29 cellular contexts compared by ENCODE assay signal in the genomic region with DNA sequence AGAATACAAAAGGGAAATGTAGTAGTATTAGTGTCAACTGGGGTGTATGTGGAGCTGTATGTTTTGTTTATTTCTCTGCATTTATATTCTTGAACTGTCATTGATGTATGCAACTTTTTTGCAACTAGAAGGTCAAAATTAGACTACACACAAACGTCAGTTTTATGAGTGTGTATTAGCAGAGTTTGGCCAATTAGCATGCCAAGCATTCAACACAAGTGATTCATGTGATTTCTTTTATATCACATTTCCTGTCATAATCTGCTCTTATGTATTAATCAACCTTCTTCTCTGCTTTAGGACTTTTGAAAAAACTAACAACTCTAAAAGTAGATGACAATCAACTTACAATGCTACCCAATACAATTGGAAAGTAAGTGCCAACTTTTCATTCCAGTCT.
DNase-seq lines count a peak whose midpoint lies in the region; ATAC-seq, FAIRE-seq and TF ChIP-seq lines count a peak whose summit lies in the region.
"Had no signal": no experiment of that assay in that cellular context is flagged by ENCODE, and none has a peak within 500 bp of the region (broad histone marks: within the 10 kb centered on the region; RNA-seq: fewer than 3 reads in every experiment).

No MANE protein-coding gene starts in this region.

- intact Hi-C loops in A673 (cut with micrococcal nuclease; ENCODE audit: unreplicated experiment) (no loop called here), endothelial cell of umbilical vein (cut with micrococcal nuclease) (loop anchor here (2.0 kb wide), 1 partner anchor 17 kb away; no protein-coding TSS in a partner anchor), Right ventricle myocardium inferior (cut with DNase I) (no loop called here)
- intact Hi-C loops in CD4-positive, alpha-beta memory T cell (cut with micrococcal nuclease), result no loop called here

- H3K4me3 Mint-ChIP-seq in CD4-positive, alpha-beta memory T cell, result no peak overlapping the region
- H3K4me3 Mint-ChIP-seq: activated CD4-positive, alpha-beta memory T cell treated with anti-CD3 and anti-CD28 coated beads, Interleukin-2, amount 10 ng/mL, durations not matched to agents 7 days and 5 days; activated naive CD8-positive, alpha-beta T cell; activated T-helper 17 cell treated with anti-CD3 and anti-CD28 coated beads, Interleukin-2, amount 50 U/mL, for 72 hours; B cell; T-helper 1 cell treated with Interleukin-12 subunit alpha and Interleukin-12 subunit beta and Interleukin-4 antibody, amounts not matched to agents 30 μg/mL and 1 μg/mL, for 36 hours had no signal

- H3K9me3 ChIP-seq in A673 (ENCODE audit: low read depth, low read length, poor library complexity, severe bottlenecking), result no peaks in the 10 kb centered on the region
- H3K9me3 ChIP-seq in endothelial cell of umbilical vein (replicated peaks; ENCODE audit: control insufficient read depth, insufficient read depth, low read length), result no peaks in the 10 kb centered on the region
- H3K9me3 ChIP-seq in CD4-positive, alpha-beta memory T cell (ENCODE audit: control insufficient read depth in 1 of 2, low read length in 2 of 2), result no peaks in the 10 kb centered on the region
- H3K9me3 ChIP-seq: ascending aorta, prostate gland, testis had no signal

- peak; percentile 8 for FAIRE-seq in endothelial cell of umbilical vein (lab: Jason Lieb, UNC)
- FAIRE-seq: H1, HepG2, TTC549 had no signal

- peaks cover 0 to 6% (median 3%) of the 10 kb centered on the region in 8 donors for H3K9me3 Mint-ChIP-seq in CD4-positive, alpha-beta memory T cell
- H3K9me3 Mint-ChIP-seq: activated CD4-positive, alpha-beta memory T cell treated with anti-CD3 and anti-CD28 coated beads, Interleukin-2, amount 10 ng/mL, durations not matched to agents 7 days and 5 days; activated T-helper 17 cell treated with anti-CD3 and anti-CD28 coated beads, Interleukin-2, amount 50 U/mL, for 72 hours; T-helper 1 cell treated with Interleukin-12 subunit alpha and Interleukin-12 subunit beta and Interleukin-4 antibody, amounts not matched to agents 30 μg/mL and 1 μg/mL, for 36 hours had no signal

- no peaks in the 10 kb centered on the region for H3K79me2 ChIP-seq in endothelial cell of umbilical vein (ENCODE audit: control insufficient read depth, insufficient read depth, low read length)

- no peaks in the 10 kb centered on the region for H3K27me3 Mint-ChIP-seq in CD4-positive, alpha-beta memory T cell
- H3K27me3 Mint-ChIP-seq: activated CD4-positive, alpha-beta memory T cell treated with anti-CD3 and anti-CD28 coated beads, Interleukin-2, amount 10 ng/mL, durations not matched to agents 7 days and 5 days; activated naive CD8-positive, alpha-beta T cell; activated T-helper 17 cell treated with anti-CD3 and anti-CD28 coated beads, Interleukin-2, amount 50 U/mL, for 72 hours; B cell had no signal

- no peaks in the 10 kb centered on the region for H3K4me1 Mint-ChIP-seq in CD4-positive, alpha-beta memory T cell
- H3K4me1 Mint-ChIP-seq: activated CD4-positive, alpha-beta memory T cell treated with anti-CD3 and anti-CD28 coated beads, Interleukin-2, amount 10 ng/mL, durations not matched to agents 7 days and 5 days; activated T-helper 17 cell treated with anti-CD3 and anti-CD28 coated beads, Interleukin-2, amount 50 U/mL, for 72 hours; B cell had no signal

- H3K4me1 ChIP-seq in A673 (ENCODE audit: insufficient read depth, low read length, poor library complexity, severe bottlenecking) (peaks cover 18% of the 10 kb centered on the region), endothelial cell of umbilical vein (ENCODE audit: control insufficient read depth, extremely low read depth, insufficient read depth, low read length) (peaks cover 9% of the 10 kb centered on the region)
- no peaks in the 10 kb centered on the region for H3K4me1 ChIP-seq in CD4-positive, alpha-beta memory T cell (ENCODE audit: insufficient read depth, low read length)
- H3K4me1 ChIP-seq: prostate gland, testis had no signal

- H3K27ac Mint-ChIP-seq in CD4-positive, alpha-beta memory T cell, result no peak overlapping the region
- H3K27ac Mint-ChIP-seq: activated CD4-positive, alpha-beta memory T cell treated with anti-CD3 and anti-CD28 coated beads, Interleukin-2, amount 10 ng/mL, durations not matched to agents 7 days and 5 days; activated naive CD8-positive, alpha-beta T cell; activated T-helper 17 cell treated with anti-CD3 and anti-CD28 coated beads, Interleukin-2, amount 50 U/mL, for 72 hours; B cell; T-helper 1 cell treated with Interleukin-12 subunit alpha and Interleukin-12 subunit beta and Interleukin-4 antibody, amounts not matched to agents 30 μg/mL and 1 μg/mL, for 36 hours had no signal

- no peak overlapping the region for H2AFZ ChIP-seq in endothelial cell of umbilical vein (ENCODE audit: low read depth, low read length)

- TF ChIP-seq CTCF in A673 (conservative IDR thresholded peaks at IDR 0.05; ENCODE audit: low read depth, low read length), result no peak
- TF ChIP-seq CTCF in endothelial cell of umbilical vein (IDR thresholded peaks at IDR 0.05; ENCODE audit: extremely low read depth in 1 of 2, insufficient read depth in 1 of 2, low read depth in 1 of 2, low read length in 2 of 2), result no peak

- H3K9me1 ChIP-seq in endothelial cell of umbilical vein (replicated peaks; ENCODE audit: control insufficient read depth, extremely low read depth, insufficient read depth, low read length), result no peaks in the 10 kb centered on the region

- no peaks in the 10 kb centered on the region for H3K36me3 Mint-ChIP-seq in CD4-positive, alpha-beta memory T cell
- H3K36me3 Mint-ChIP-seq: activated naive CD8-positive, alpha-beta T cell had no signal

- BruUV-seq in A673 (replicated peaks; lab: Mats Ljungman, UMichigan) (no TSS peak), endothelial cell of umbilical vein (replicated peaks; lab: Mats Ljungman, UMichigan) (no TSS peak)

- H3K9ac ChIP-seq in endothelial cell of umbilical vein (replicated peaks; ENCODE audit: extremely low read depth, insufficient read depth, low read length), result no peak overlapping the region

- no peaks in the 10 kb centered on the region for H3K36me3 ChIP-seq in A673 (ENCODE audit: insufficient read depth, low read length, poor library complexity, severe bottlenecking)
- H3K36me3 ChIP-seq in endothelial cell of umbilical vein (ENCODE audit: control insufficient read depth in 2 of 2, extremely low read depth in 1 of 2, insufficient read depth in 2 of 2, low read length in 2 of 2), result no peaks in the 10 kb centered on the region
- no peaks in the 10 kb centered on the region for H3K36me3 ChIP-seq in CD4-positive, alpha-beta memory T cell (ENCODE audit: insufficient read depth, low read length)
- H3K36me3 ChIP-seq: ascending aorta, prostate gland had no signal

- peak; percentile 69 for DNase-seq in A673 (ENCODE audit: low spot score)
- DNase-seq in M059J (ENCODE audit: low read depth), result peak; percentile 26
- peak; percentile 59 for DNase-seq in endothelial cell of umbilical vein (ENCODE audit: low read depth, low spot score)
- peak; percentile 3 for DNase-seq in left kidney (ENCODE audit: low read depth, low spot score)
- DNase-seq in Right ventricle myocardium inferior (ENCODE audit: missing footprints), result no peak
- DNase-seq in CD4-positive, alpha-beta memory T cell, result no peak
- no peak for DNase-seq in GOT3 (lab: John Stamatoyannopoulos, UW)
- no peak for DNase-seq in activated CD4-positive, alpha-beta T cell treated with anti-CD3 and anti-CD28 coated beads for 1 hour
- DNase-seq: 8988T; activated CD4-positive, alpha-beta memory T cell treated with anti-CD3 and anti-CD28 coated beads, Interleukin-2, amount 10 ng/mL, durations not matched to agents 7 days and 5 days; central memory CD4-positive, alpha-beta T cell; dermis blood vessel endothelial cell; head of caudate nucleus; Karpas-422; mammary epithelial cell; NCI-H1048; NCI-H2029; NCI-H526 treated with DMSO at 0.1 percent for 48 hours; stimulated activated naive CD4-positive, alpha-beta T cell treated with Interleukin-2 at 50 U/mL for 16 hours; testis had no signal

- H3K4me2 ChIP-seq in endothelial cell of umbilical vein (ENCODE audit: insufficient read depth, low read length), result peak overlapping the region; percentile 45

- dilution Hi-C loops in endothelial cell of umbilical vein (cut with MboI; ENCODE audit: extremely low pct_ligation_motif_present, low sequenced_read_pairs), result no loop called here

- TF ChIP-seq POLR2A in endothelial cell of umbilical vein (IDR thresholded peaks at IDR 0.05; ENCODE audit: low read depth, low read length), result no peak

- POLR2A ChIA-PET in A673 (lab: Charles Lee; ENCODE audit: low non-redundant PET) (no interaction called here), endothelial cell of umbilical vein (lab: Charles Lee) (no interaction called here)
- POLR2A ChIA-PET in CD4-positive, alpha-beta memory T cell (lab: Charles Lee; ENCODE audit: partially characterized antibody), result no interaction called here

- ATAC-seq in Right ventricle myocardium inferior, result no peak
- ATAC-seq: activated T-helper 17 cell treated with anti-CD3 and anti-CD28 coated beads, Interleukin-2, amount 50 U/mL, for 72 hours; HepG2 had no signal

- no peak overlapping the region for H3K4me3 ChIP-seq in A673 (ENCODE audit: low read depth, low read length, poor library complexity, severe bottlenecking)
- no peak overlapping the region for H3K4me3 ChIP-seq in endothelial cell of umbilical vein (replicated peaks in 1 of 3; ENCODE audit: insufficient read depth in 1 of 3, low read depth in 1 of 3, low read length in 3 of 3)
- H3K4me3 ChIP-seq in CD4-positive, alpha-beta memory T cell (ENCODE audit: low read length in 2 of 2), result no peak overlapping the region
- H3K4me3 ChIP-seq: ascending aorta, prostate gland, testis had no signal

- H3K27ac ChIP-seq in A673 (ENCODE audit: low read depth, low read length, poor library complexity, severe bottlenecking) (peak overlapping the region; percentile 24), endothelial cell of umbilical vein (ENCODE audit: insufficient read depth, low read depth, low read length) (no peak overlapping the region)
- no peak overlapping the region for H3K27ac ChIP-seq in CD4-positive, alpha-beta memory T cell (ENCODE audit: low read depth, low read length)
- H3K27ac ChIP-seq: ascending aorta, prostate gland, testis had no signal

- no peaks in the 10 kb centered on the region for H3K27me3 ChIP-seq in A673 (replicated peaks; ENCODE audit: insufficient read depth, low read depth, low read length, poor library complexity)
- no peaks in the 10 kb centered on the region for H3K27me3 ChIP-seq in endothelial cell of umbilical vein (ENCODE audit: control insufficient read depth in 2 of 2, insufficient read depth in 2 of 2, low read length in 2 of 2)
- H3K27me3 ChIP-seq in CD4-positive, alpha-beta memory T cell (ENCODE audit: insufficient read depth, low read length), result no peaks in the 10 kb centered on the region
- H3K27me3 ChIP-seq: ascending aorta, testis had no signal

- CTCF ChIA-PET in A673 (lab: Charles Lee), result no interaction called here
- CTCF ChIA-PET in endothelial cell of umbilical vein (lab: Charles Lee), result no interaction called here
- CTCF ChIA-PET in CD4-positive, alpha-beta memory T cell (lab: Charles Lee; ENCODE audit: partially characterized antibody), result interaction anchor here (1.5 kb wide), 1 partner anchor 11 kb away, joined by 3 read pairs; no protein-coding TSS in a partner anchor

- H4K20me1 ChIP-seq in endothelial cell of umbilical vein (replicated peaks; ENCODE audit: control insufficient read depth, extremely low read depth, insufficient read depth, low read length), result no peaks in the 10 kb centered on the region

Comparison
In these comparisons a context has a peak if more than half of its experiments do, and no peak if none do; other contexts are left out.
1. DNase-seq: peak in A673 (single experiment), M059J (single experiment), endothelial cell of umbilical vein (single experiment) and left kidney (single experiment); none in Right ventricle myocardium inferior (single experiment), CD4-positive, alpha-beta memory T cell (0 of 5), GOT3 (single experiment) and activated CD4-positive, alpha-beta T cell treated with anti-CD3 and anti-CD28 coated beads for 1 hour (single experiment).